Comparison of ENCODE assay signal across 14 cellular contexts in genomic region chr10:122343936-122344335, GRCh38.
"Had no signal": no experiment of that assay in that cellular context is flagged by ENCODE, and none has a peak within 500 bp of the region (broad histone marks: within the 10 kb centered on the region; RNA-seq: fewer than 3 reads in every experiment).

No MANE protein-coding gene starts in this region.

- H3K9ac ChIP-seq: neural progenitor cell had no signal

- H3K4me3 ChIP-seq: colonic mucosa, heart left ventricle, lower lobe of right lung, neural progenitor cell, ovary, right atrium auricular region, tibial artery, upper lobe of right lung, vagina had no signal

- H3K27me3 ChIP-seq: colonic mucosa, heart left ventricle, neural progenitor cell, ovary, right atrium auricular region, tibial artery, upper lobe of right lung, vagina had no signal

- DNase-seq: effector CD4-positive, alpha-beta T cell; islet precursor cell; lower lobe of right lung; ovary; stimulated activated CD4-positive, alpha-beta T cell treated with anti-CD3 and anti-CD28 coated beads, Interleukin-12 subunit alpha, Interleukin-12 subunit beta, amount 100 ng/mL, for 4 hours; stimulated activated naive CD4-positive, alpha-beta T cell treated with Interleukin-2 at 50 U/mL for 16 hours; tibial artery; upper lobe of right lung had no signal

- ATAC-seq: lower lobe of right lung; natural killer cell treated with Interleukin-12 subunit alpha and Interleukin-12 subunit beta and Interleukin-15 and Interleukin-18, amount 100 ng/mL, for 72 hours; upper lobe of right lung had no signal

- H3K27ac ChIP-seq: colonic mucosa, lower lobe of right lung, neural progenitor cell, ovary, right atrium auricular region, tibial artery, upper lobe of right lung, vagina had no signal

- H3K36me3 ChIP-seq: colonic mucosa, heart left ventricle, lower lobe of right lung, neural progenitor cell, ovary, right atrium auricular region, tibial artery, upper lobe of right lung, vagina had no signal

- H3K4me1 ChIP-seq: lower lobe of right lung, upper lobe of right lung had no signal

- H2AFZ ChIP-seq: neural progenitor cell had no signal

- H3K9me3 ChIP-seq: colonic mucosa, heart left ventricle, lower lobe of right lung, ovary, right atrium auricular region, tibial artery, upper lobe of right lung, vagina had no signal

- H3K4me2 ChIP-seq: neural progenitor cell had no signal
